In the genomic region with DNA sequence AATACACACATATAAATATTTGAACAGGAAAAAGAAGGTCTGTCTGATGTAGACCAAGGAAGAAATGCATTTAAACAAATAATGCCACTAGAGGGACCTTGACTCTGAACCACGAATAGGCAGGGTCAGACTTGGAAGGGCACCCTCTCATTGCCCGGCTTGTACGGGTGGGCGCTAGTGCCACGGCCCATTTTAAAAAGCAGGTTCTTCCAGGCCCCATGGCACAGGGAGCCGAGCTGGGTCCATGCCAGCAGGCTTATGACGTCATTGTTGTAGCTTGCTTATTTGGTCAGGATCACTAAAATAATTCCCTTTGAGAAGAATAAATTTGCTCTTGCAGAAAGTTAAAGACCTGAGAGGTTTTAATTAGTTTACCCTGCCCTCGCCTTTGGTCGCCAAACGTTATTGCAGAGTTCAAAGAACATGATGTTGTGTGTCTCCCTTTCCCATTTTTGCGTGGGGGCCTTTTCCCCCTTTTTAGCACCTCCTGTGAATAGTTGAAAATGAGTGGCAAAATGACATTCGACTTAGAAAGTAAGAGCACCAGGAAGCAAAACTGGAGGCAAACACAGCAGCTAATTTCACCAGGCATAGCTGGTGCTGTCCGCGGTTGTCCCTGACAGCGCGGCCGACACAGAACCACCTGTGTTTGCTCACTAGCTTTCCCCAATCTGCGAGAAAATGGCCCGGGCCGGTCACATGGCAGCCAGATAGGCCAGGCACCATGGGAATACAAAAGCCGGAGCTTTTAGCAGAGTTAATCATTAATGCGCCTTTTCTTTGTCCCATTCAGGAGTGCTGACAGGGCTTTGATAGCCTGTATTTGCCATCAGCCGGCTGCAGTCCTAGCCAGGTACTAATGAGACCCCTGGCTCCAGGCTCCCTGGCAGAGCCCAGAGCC, we compare ENCODE assay signal across 1 cellular context.
TF ChIP-seq lines count a peak whose summit lies in the region.

No MANE protein-coding gene starts in this region.

TF ChIP-seq in K562, 482 proteins besides CTCF, POLR2A, EP300 and RAD21 (continued from another document):
- TF ChIP-seq, protein P1, sequence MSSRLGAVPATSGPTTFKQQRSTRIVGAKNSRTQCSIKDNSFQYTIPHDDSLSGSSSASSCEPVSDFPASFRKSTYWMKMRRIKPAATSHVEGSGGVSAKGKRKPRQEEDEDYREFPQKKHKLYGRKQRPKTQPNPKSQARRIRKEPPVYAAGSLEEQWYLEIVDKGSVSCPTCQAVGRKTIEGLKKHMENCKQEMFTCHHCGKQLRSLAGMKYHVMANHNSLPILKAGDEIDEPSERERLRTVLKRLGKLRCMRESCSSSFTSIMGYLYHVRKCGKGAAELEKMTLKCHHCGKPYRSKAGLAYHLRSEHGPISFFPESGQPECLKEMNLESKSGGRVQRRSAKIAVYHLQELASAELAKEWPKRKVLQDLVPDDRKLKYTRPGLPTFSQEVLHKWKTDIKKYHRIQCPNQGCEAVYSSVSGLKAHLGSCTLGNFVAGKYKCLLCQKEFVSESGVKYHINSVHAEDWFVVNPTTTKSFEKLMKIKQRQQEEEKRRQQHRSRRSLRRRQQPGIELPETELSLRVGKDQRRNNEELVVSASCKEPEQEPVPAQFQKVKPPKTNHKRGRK (tag; IDR thresholded peaks at IDR 0.05) = no peak
- TF ChIP-seq ATF1 (CRISPR knock-in tag; IDR thresholded peaks at IDR 0.05) (no peak), ATF1 (tag; IDR thresholded peaks at IDR 0.05) (peak; percentile 43), TCF3 (CRISPR knock-in tag; IDR thresholded peaks at IDR 0.05) (no peak)
